Comparison of ENCODE assay signal across 25 cellular contexts in genomic region chr4:57491388-57491787, GRCh38.
"Had no signal": no experiment of that assay in that cellular context is flagged by ENCODE, and none has a peak within 500 bp of the region (broad histone marks: within the 10 kb centered on the region; RNA-seq: fewer than 3 reads in every experiment).

No MANE protein-coding gene starts in this region.

- H3K9me3 ChIP-seq: heart right ventricle, neutrophil, psoas muscle, spleen, testis, thyroid gland, transverse colon, upper lobe of left lung had no signal

- H3K4me1 ChIP-seq: neural progenitor cell, parathyroid adenoma, psoas muscle, spleen, testis, thyroid gland, transverse colon, upper lobe of left lung had no signal

- H3K4me3 ChIP-seq: heart right ventricle, hepatocyte, lung, neural progenitor cell, psoas muscle, spleen, testis, thyroid gland, transverse colon, upper lobe of left lung had no signal

- DNase-seq: heart right ventricle; islet precursor cell; mesendoderm; naive B cell; natural killer cell; nephron progenitor cell; occipital lobe; psoas muscle; small intestine; spleen; stimulated activated CD4-positive, alpha-beta T cell treated with anti-CD3 and anti-CD28 coated beads, Interleukin-4, amount 100 ng/mL, for 24 hours; stimulated activated naive CD4-positive, alpha-beta T cell; stimulated activated naive CD8-positive, alpha-beta T cell treated with anti-CD3 and anti-CD28 coated beads, Interleukin-15, amount 100 ng/mL, for 72 hours; testis; thyroid gland; transverse colon; upper lobe of left lung had no signal

- ATAC-seq: left lobe of liver; natural killer cell; psoas muscle; sciatic nerve; stimulated activated effector memory CD8-positive, alpha-beta T cell treated with anti-CD3 and anti-CD28 coated beads, Interleukin-12 subunit alpha, Interleukin-12 subunit beta, amount 100 ng/mL, for 72 hours; stimulated activated naive CD8-positive, alpha-beta T cell treated with anti-CD3 and anti-CD28 coated beads, Interleukin-15, amount 100 ng/mL, for 72 hours had no signal

- H3K36me3 ChIP-seq: heart right ventricle, neural progenitor cell, neutrophil, spleen, thyroid gland, transverse colon, upper lobe of left lung had no signal

- H3K27ac ChIP-seq: hepatocyte, neural progenitor cell, neutrophil, parathyroid adenoma, psoas muscle, spleen, testis, thyroid gland, transverse colon, upper lobe of left lung had no signal

- H3K27me3 ChIP-seq: heart right ventricle, hepatocyte, neural progenitor cell, neutrophil, spleen, testis, thyroid gland, transverse colon, upper lobe of left lung had no signal

- FAIRE-seq: small intestine had no signal
